In genomic region chr19:16207490-16208025, GRCh38 we compare ENCODE assay signal across 1 cellular context.
TF ChIP-seq lines count a peak whose summit lies in the region.

No MANE protein-coding gene starts in this region.

TF ChIP-seq in SK-N-SH, 30 proteins besides CTCF, POLR2A, EP300 and RAD21:
- TF ChIP-seq RCOR1 (IDR thresholded peaks at IDR 0.05; ENCODE audit: low read length) (no peak), MEF2A (IDR thresholded peaks at IDR 0.05; ENCODE audit: borderline replicate concordance, low read depth) (no peak)
TF ChIP-seq in SK-N-SH: peak in this region for 0.
